Comparison of ENCODE assay signal across 8 cellular contexts in the genomic region with DNA sequence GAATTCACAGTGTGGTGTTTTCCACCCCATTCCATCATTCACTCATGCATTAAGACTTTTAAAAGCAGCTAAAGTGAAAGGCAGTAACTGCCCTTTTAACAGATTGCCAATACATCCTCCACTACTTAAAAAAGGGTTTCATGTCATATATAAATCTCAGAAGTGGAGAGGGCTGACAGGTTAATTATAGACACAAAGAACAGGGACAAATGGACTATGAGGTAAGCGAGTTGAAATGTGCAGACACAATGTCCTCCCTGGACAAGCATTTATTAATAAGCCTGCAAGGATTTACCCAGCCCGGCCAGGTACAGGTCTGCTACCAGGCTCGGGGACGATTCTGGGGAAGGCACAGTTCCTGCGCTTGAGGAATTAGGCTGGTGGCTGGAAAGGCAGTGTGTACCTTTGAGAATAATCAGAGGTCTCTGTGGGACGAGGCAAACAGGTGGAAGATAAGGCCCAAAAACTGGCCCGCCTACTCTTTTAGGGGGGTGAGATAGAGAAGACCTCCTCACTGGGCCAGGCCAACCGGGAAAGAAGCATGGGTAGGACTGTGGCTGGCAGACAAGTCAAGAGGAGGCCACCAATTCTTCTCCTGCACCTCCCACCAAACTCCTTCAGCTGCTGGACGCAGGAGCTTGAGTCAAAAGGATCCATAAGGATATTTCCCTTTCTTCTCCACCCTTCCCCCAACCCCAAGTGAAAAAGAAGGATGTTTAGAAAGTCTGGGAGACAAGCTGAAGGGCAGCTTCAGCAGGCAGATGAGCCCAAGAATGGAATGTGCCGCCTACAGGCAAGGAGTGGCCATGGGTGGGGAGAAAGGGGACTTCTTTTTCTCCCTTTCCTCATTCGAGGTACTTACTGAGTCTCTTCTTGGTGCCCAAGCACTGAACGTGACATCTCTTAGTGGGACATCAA. TPM values are rescaled to one million over a fixed set of nuclear protein-coding genes. Genes with fewer than 3 reads are reported as not detected.
DNase-seq lines count a peak whose midpoint lies in the region; ATAC-seq, FAIRE-seq and TF ChIP-seq lines count a peak whose summit lies in the region.

No MANE protein-coding gene starts in this region.

- H3K4me3 ChIP-seq in GM08714 (ENCODE audit: low read length): peak overlapping the region; percentile 90
- peak overlapping the region; percentile 88 for H3K4me3 ChIP-seq in K562
- H3K4me3 ChIP-seq in upper lobe of left lung: peak overlapping the region; percentile 62 to 94 (median 82)

- CTCF ChIA-PET in K562 (lab: Yijun Ruan, JAX; ENCODE audit: low intra/inter-chr PET ratio): interaction anchor here (0.6 kb wide), 1 partner anchor 84 kb away, joined by 4 read pairs; no protein-coding TSS in a partner anchor

- TF ChIP-seq EP300 in K562 (IDR thresholded peaks at IDR 0.05; ENCODE audit: low read length) (no peak), upper lobe of left lung (IDR thresholded peaks at IDR 0.05) (no peak)

- TF ChIP-seq POLR2A in K562 (conservative IDR thresholded peaks at IDR 0.05) (no peak), upper lobe of left lung (IDR thresholded peaks at IDR 0.05) (peak in 1 of 4 donors; percentile 10)

- intact Hi-C loops in K562 (cut with micrococcal nuclease) (loop anchor here (5.0 kb wide), 2 partner anchors 42 to 73 kb away; no protein-coding TSS in a partner anchor), left colon (cut with DNase I, micrococcal nuclease) (no loop called here)

- no TSS peak for BruUV-seq in K562 (replicated peaks; lab: Mats Ljungman, UMichigan)

- H2AFZ ChIP-seq in K562 (ENCODE audit: low read depth, low read length): no peak overlapping the region

- peaks cover 16% of the 10 kb centered on the region; the same call in 2 of the 3 replicates for H3K36me3 ChIP-seq in K562 (ENCODE audit: control insufficient read depth, insufficient read depth, low read length)
- H3K36me3 ChIP-seq in upper lobe of left lung: no peaks in the 10 kb centered on the region

- WGBS in K562 (ENCODE audit: insufficient coverage, low coverage, missing lambda C conversion rate): 19% methylated on average over 10 of the region's 12 CpGs
- 42 to 52% methylated on average over 12 of the region's 12 CpGs for WGBS in upper lobe of left lung, 2 donors

- peak overlapping the region; percentile 87; the same call in 2 of the 3 replicates for H3K27ac ChIP-seq in K562 (ENCODE audit: extremely low read depth, low read depth, low read length)
- peak overlapping the region; percentile 93 to 98 (median 95) for H3K27ac ChIP-seq in upper lobe of left lung

- peak overlapping the region; percentile 75 to 99 for H3K9ac ChIP-seq in K562 (ENCODE audit: insufficient read depth in 1 of 2, low read depth in 2 of 2, low read length in 2 of 2)

- H3K9me3 ChIP-seq in K562 (replicated peaks; ENCODE audit: control insufficient read depth, insufficient read depth, low read depth, low read length) (no peaks in the 10 kb centered on the region), upper lobe of left lung (no peaks in the 10 kb centered on the region)

- peak overlapping the region; percentile 72 for H3K4me2 ChIP-seq in K562 (ENCODE audit: insufficient read depth, low read length)

- H4K20me1 ChIP-seq in K562 (replicated peaks; ENCODE audit: control insufficient read depth, insufficient read depth, low read length): peaks cover 6% of the 10 kb centered on the region; the same call in 1 of the 2 replicates

- in situ Hi-C loops in K562 (cut with MboI): no loop called here

- peak; percentile 67 for FAIRE-seq in K562 (lab: Jason Lieb, UNC)

- POLR2A ChIA-PET in K562 (lab: Yijun Ruan, JAX): interaction anchor here (0.6 to 1.5 kb wide), 4 partner anchors 14 to 762 kb away, joined by 3 to 6 read pairs (median 4); no protein-coding TSS in a partner anchor

- peak; percentile 9 for DNase-seq in NCI-H1417 treated with DMSO at 0.1 percent for 48 hours (lab: John Stamatoyannopoulos, UW)
- peak; percentile 36 to 58 (median 43) for DNase-seq in K562 (ENCODE audit: extremely low read depth in 1 of 4, low spot score in 3 of 4)
- DNase-seq in left colon: peak in 1 of 2 donors; percentile 49
- no peak for DNase-seq in upper lobe of left lung
- no peak for DNase-seq in stimulated activated naive CD4-positive, alpha-beta T cell (lab: John Stamatoyannopoulos, UW)

- H3K27me3 ChIP-seq in K562 (ENCODE audit: control insufficient read depth in 2 of 2, insufficient read depth in 2 of 2, low read length in 2 of 2) (no peaks in the 10 kb centered on the region), upper lobe of left lung (no peaks in the 10 kb centered on the region)

- peaks cover 24 to 30% of the 10 kb centered on the region in 2 experiments; a peak in 4 of 5 replicates for H3K4me1 ChIP-seq in K562 (replicated peaks in 1 of 2; ENCODE audit: control insufficient read depth in 2 of 2, insufficient read depth in 2 of 2, low read length in 2 of 2)
- peaks cover 34 to 49% (median 40%) of the 10 kb centered on the region in 4 donors for H3K4me1 ChIP-seq in upper lobe of left lung

- H3K79me2 ChIP-seq in K562 (ENCODE audit: control insufficient read depth, insufficient read depth, low read length): peaks cover 60% of the 10 kb centered on the region

- ATAC-seq in K562 (peak; percentile 66), left colon (peak; percentile 58), upper lobe of left lung (ENCODE audit: low FRiP score in 2 of 2) (peak in 1 of 2 donors; percentile 52), HG03378 (IDR thresholded peaks at IDR 0.05; ENCODE audit: unreplicated experiment) (no peak), GM21515 (IDR thresholded peaks at IDR 0.05; ENCODE audit: unreplicated experiment) (no peak)

- H3K9me1 ChIP-seq in K562 (ENCODE audit: control insufficient read depth, insufficient read depth, low read length): no peaks in the 10 kb centered on the region

- TF ChIP-seq RAD21 in K562 (CRISPR knock-in tag; conservative IDR thresholded peaks at IDR 0.05 in 1 of 2, IDR thresholded peaks at IDR 0.05 in 1 of 2): peak; percentile 11 to 41; a peak in 2 of 4 replicates

- TF ChIP-seq CTCF in K562 (IDR thresholded peaks at IDR 0.05 in 2 of 3, conservative IDR thresholded peaks at IDR 0.05 in 1 of 3; ENCODE audit: insufficient read depth in 2 of 3, low read depth in 1 of 3, low read length in 3 of 3) (peak; percentile 28 to 50 (median 47); a peak in 5 of 6 replicates), upper lobe of left lung (IDR thresholded peaks at IDR 0.05) (peak in 4 of 6 experiments; percentile 24 to 51 (median 29))

TF ChIP-seq in K562, 482 proteins besides CTCF, POLR2A, EP300 and RAD21 (continues in another document):
- TF ChIP-seq, protein P1, sequence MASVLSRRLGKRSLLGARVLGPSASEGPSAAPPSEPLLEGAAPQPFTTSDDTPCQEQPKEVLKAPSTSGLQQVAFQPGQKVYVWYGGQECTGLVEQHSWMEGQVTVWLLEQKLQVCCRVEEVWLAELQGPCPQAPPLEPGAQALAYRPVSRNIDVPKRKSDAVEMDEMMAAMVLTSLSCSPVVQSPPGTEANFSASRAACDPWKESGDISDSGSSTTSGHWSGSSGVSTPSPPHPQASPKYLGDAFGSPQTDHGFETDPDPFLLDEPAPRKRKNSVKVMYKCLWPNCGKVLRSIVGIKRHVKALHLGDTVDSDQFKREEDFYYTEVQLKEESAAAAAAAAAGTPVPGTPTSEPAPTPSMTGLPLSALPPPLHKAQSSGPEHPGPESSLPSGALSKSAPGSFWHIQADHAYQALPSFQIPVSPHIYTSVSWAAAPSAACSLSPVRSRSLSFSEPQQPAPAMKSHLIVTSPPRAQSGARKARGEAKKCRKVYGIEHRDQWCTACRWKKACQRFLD (CRISPR knock-in tag; IDR thresholded peaks at IDR 0.05): no peak
- TF ChIP-seq TEAD1 (CRISPR knock-in tag; IDR thresholded peaks at IDR 0.05) (0 out of 4 replicates have a peak, but pooled peaks of 1 of the 2 experiments have one; percentile 57), ELF2 (CRISPR knock-in tag; IDR thresholded peaks at IDR 0.05) (0 out of 2 replicates have a peak, but pooled peaks have one; percentile 29), XRCC5 (IDR thresholded peaks at IDR 0.05; ENCODE audit: low read depth, low read length) (0 out of 2 replicates have a peak, but pooled peaks have one; percentile 30), MEIS2 (IDR thresholded peaks at IDR 0.05; ENCODE audit: partially characterized antibody) (peak; percentile 32), MYNN (IDR thresholded peaks at IDR 0.05) (peak; percentile 81; the same call in 1 of the 2 replicates), MYNN (CRISPR knock-in tag; IDR thresholded peaks at IDR 0.05) (no peak)

RNA-seq across cellular contexts. Expression of a gene that starts 1.5 kb away (rescaled TPM):
- 33.7 and 36.9 TPM in 2 replicates for total RNA-seq in K562 (2011; cell fraction: chromatin; rRNA removed; ENCODE audit: low replicate concordance)
- 27.2 and 28.5 TPM in 2 replicates for total RNA-seq in K562 (2011; cell fraction: nucleolus; rRNA removed)
- total RNA-seq in K562 (2011; cell fraction: nucleoplasm; rRNA removed): 37.0 and 40.4 TPM in 2 replicates
- total RNA-seq in K562 (2014; rRNA removed) (19.8 and 23.9 TPM in 2 replicates), K562 (2014; rRNA removed; fragmentation: Illumina TruSeq; extraction: Trizol) (39.1 and 41.6 TPM in 2 replicates), K562 (2015; rRNA removed; fragmentation: Illumina TruSeq; extraction: Trizol) (29.6 and 32.7 TPM in 2 replicates), K562 (2021) (110 and 116 TPM in 2 replicates), left colon (100 to 1,000 TPM; 342 to 417 TPM), upper lobe of left lung (100 to 1,000 TPM in 5 of 6 donors, 10 to 100 TPM in 1; 78.6 to 239 (median 178) TPM)
- polyA plus RNA-seq in K562 (2011; rRNA removed) (47.3 and 71.2 TPM in 2 replicates), K562 (2014; fragmentation: Illumina TruSeq; extraction: Trizol) (128 and 164 TPM in 2 replicates), K562 (2014; fragmentation: Nextera tagmentation; extraction: Ambion mirVana) (10 to 100 TPM; 25.6 to 32.9 TPM), K562 (2014; rRNA removed) (56.5 and 59.1 TPM in 2 replicates)
- polyA plus RNA-seq in K562 (2011; cell fraction: cytosol; rRNA removed): 79.5 and 97.2 TPM in 2 replicates
- polyA plus RNA-seq in K562 (2011; cell fraction: nucleus; rRNA removed): 42.8 and 45.8 TPM in 2 replicates
- 144 and 169 TPM in 2 replicates for polyA plus RNA-seq in K562 (2012)
- 68.9 and 82.4 TPM in 2 replicates for polyA minus RNA-seq in K562 (2011; rRNA and poly(A)+ RNA removed)
- polyA minus RNA-seq in K562 (2011; cell fraction: cytosol; rRNA and poly(A)+ RNA removed): 67.6 and 71.5 TPM in 2 replicates
- polyA minus RNA-seq in K562 (2011; cell fraction: nucleus; rRNA and poly(A)+ RNA removed): 14.0 and 21.2 TPM in 2 replicates

Comparison
In these comparisons a context has a peak if more than half of its experiments do, and no peak if none do; other contexts are left out.
1. DNase-seq: peak in NCI-H1417 treated with DMSO at 0.1 percent for 48 hours (single experiment) and K562 (4 of 4); none in upper lobe of left lung (0 of 2) and stimulated activated naive CD4-positive, alpha-beta T cell (0 of 6).
2. ATAC-seq: peak in K562 (single experiment) and left colon (single experiment); none in HG03378 (single experiment) and GM21515 (single experiment).
3. Peak in every context shown above with its lines, with median percentiles within 50 percentile points of each other: H3K4me3 ChIP-seq.